ENCODE assay signal across 8 cellular contexts in genomic region chr9:4665357-4665756, GRCh38.
DNase-seq lines count a peak whose midpoint lies in the region; ATAC-seq and TF ChIP-seq lines count a peak whose summit lies in the region.

No MANE protein-coding gene starts in this region.

- no peaks in the 10 kb centered on the region for H3K9me3 Mint-ChIP-seq in effector memory CD8-positive, alpha-beta T cell
- H3K9me3 Mint-ChIP-seq in nephron progenitor cell: no peaks in the 10 kb centered on the region

- no peaks in the 10 kb centered on the region for H3K27me3 Mint-ChIP-seq in effector memory CD8-positive, alpha-beta T cell
- peaks cover 28% of the 10 kb centered on the region for H3K27me3 Mint-ChIP-seq in nephron progenitor cell (ENCODE audit: low read depth, poor library complexity)

- peak overlapping the region; percentile 96 for H3K4me3 ChIP-seq in DOHH2 (ENCODE audit: low read length)

- H3K4me1 ChIP-seq in DOHH2 (ENCODE audit: control insufficient read depth, low read length): peaks cover 58% of the 10 kb centered on the region

- peaks cover 17% of the 10 kb centered on the region for H3K36me3 Mint-ChIP-seq in effector memory CD8-positive, alpha-beta T cell (ENCODE audit: insufficient read depth)
- no peaks in the 10 kb centered on the region for H3K36me3 Mint-ChIP-seq in nephron progenitor cell (ENCODE audit: low read depth)

- no peak for ATAC-seq in effector memory CD8-positive, alpha-beta T cell (replicated peaks)
- ATAC-seq in GM18519 (IDR thresholded peaks at IDR 0.05; ENCODE audit: low FRiP score, unreplicated experiment): no peak

- H3F3A ChIP-seq in DOHH2 (ENCODE audit: control insufficient read depth, insufficient read depth): peaks cover 8% of the 10 kb centered on the region; the same call in 1 of the 2 replicates

- H3K79me2 ChIP-seq in DOHH2 (ENCODE audit: control insufficient read depth, low read length): peaks cover 17% of the 10 kb centered on the region

- peak overlapping the region; percentile 98 for H3K4me2 ChIP-seq in DOHH2 (ENCODE audit: low read length)

- H3K36me3 ChIP-seq in DOHH2 (ENCODE audit: control insufficient read depth, low read length): no peaks in the 10 kb centered on the region

- H4K20me1 ChIP-seq in DOHH2 (ENCODE audit: control insufficient read depth, insufficient read depth, low read depth, low read length): no peaks in the 10 kb centered on the region

- DNase-seq in NCI-H2196 treated with DMSO at 0.1 percent for 48 hours (lab: John Stamatoyannopoulos, UW; ENCODE audit: unreplicated experiment): peak; percentile 57
- no peak for DNase-seq in effector memory CD8-positive, alpha-beta T cell
- no peak for DNase-seq in nephron progenitor cell
- no peak for DNase-seq in COLO829 (ENCODE audit: low spot score)
- DNase-seq in cortex of kidney (lab: John Stamatoyannopoulos, UW): no peak
- DNase-seq in stimulated activated CD4-positive, alpha-beta T cell treated with anti-CD3 and anti-CD28 coated beads, Interleukin-2, amount 100 ng/mL, for 24 hours: no peak

- H3K27ac ChIP-seq in DOHH2 (ENCODE audit: low read depth, low read length): no peak overlapping the region

- TF ChIP-seq CTCF in DOHH2 (IDR thresholded peaks at IDR 0.05; ENCODE audit: low read depth, low read length, poor library complexity, severe bottlenecking) (no peak), nephron progenitor cell (IDR thresholded peaks at IDR 0.05) (no peak)

- H3K27ac Mint-ChIP-seq in effector memory CD8-positive, alpha-beta T cell: peak overlapping the region; percentile 69 to 90
- no peak overlapping the region for H3K27ac Mint-ChIP-seq in nephron progenitor cell

- peaks cover 39 to 61% of the 10 kb centered on the region in 2 donors for H3K4me1 Mint-ChIP-seq in effector memory CD8-positive, alpha-beta T cell (ENCODE audit: low read depth in 2 of 2)
- peaks cover 47% of the 10 kb centered on the region for H3K4me1 Mint-ChIP-seq in nephron progenitor cell

- H3K9me2 ChIP-seq in DOHH2 (replicated peaks; ENCODE audit: control insufficient read depth, low read length): no peaks in the 10 kb centered on the region

- peak overlapping the region; percentile 71 to 87 for H3K4me3 Mint-ChIP-seq in effector memory CD8-positive, alpha-beta T cell
- peak overlapping the region; percentile 83 for H3K4me3 Mint-ChIP-seq in nephron progenitor cell

- H3K27me3 ChIP-seq in DOHH2 (ENCODE audit: control insufficient read depth, low read length): peaks cover 5% of the 10 kb centered on the region

- H3K9me3 ChIP-seq in DOHH2 (ENCODE audit: control insufficient read depth, insufficient read depth, low read length): no peaks in the 10 kb centered on the region
